In genomic region chr6:87653074-87653962, GRCh38 we compare ENCODE assay signal across 1 cellular context.
TF ChIP-seq lines count a peak whose summit lies in the region.

No MANE protein-coding gene starts in this region.

TF ChIP-seq in WTC11, 78 proteins besides CTCF, POLR2A, EP300 and RAD21 (continued from another document):
- no peak for TF ChIP-seq ARID4B (CRISPR knock-in tag; IDR thresholded peaks at IDR 0.05; ENCODE audit: borderline replicate concordance)
TF ChIP-seq in WTC11: peak in this region for 0.
